In the genomic region with DNA sequence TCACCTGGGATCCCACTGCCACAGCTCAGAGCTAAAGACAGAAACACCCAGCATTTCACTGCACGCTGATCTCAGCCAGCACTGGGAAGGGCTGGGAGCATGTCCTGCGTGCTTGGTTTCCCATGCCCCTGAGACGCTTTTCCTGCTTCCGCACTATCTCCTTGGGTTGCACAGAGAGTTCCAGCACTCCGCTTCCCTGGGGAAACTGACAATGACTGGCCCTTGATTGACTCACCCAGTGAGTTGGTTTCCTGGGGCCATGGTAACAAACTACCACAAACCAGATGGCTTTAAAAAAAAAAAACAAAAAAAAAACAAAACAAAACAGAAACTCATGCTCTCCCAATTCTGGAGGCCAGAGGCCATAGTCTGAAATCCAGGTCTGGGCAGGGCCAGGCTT, we compare ENCODE assay signal across 32 cellular contexts. TPM values are rescaled to one million over a fixed set of nuclear protein-coding genes. Genes with fewer than 3 reads are reported as not detected.
DNase-seq lines count a peak whose midpoint lies in the region; ATAC-seq and TF ChIP-seq lines count a peak whose summit lies in the region.
"Had no signal": no experiment of that assay in that cellular context is flagged by ENCODE, and none has a peak within 500 bp of the region (broad histone marks: within the 10 kb centered on the region; RNA-seq: fewer than 3 reads in every experiment).

No MANE protein-coding gene starts in this region.

- no peaks in the 10 kb centered on the region for H3K27me3 ChIP-seq in GM23338 (ENCODE audit: insufficient read depth)
- H3K27me3 ChIP-seq: BE2C, tibial nerve had no signal

- peaks cover 6% of the 10 kb centered on the region for H3K27me3 Mint-ChIP-seq in activated CD8-positive, alpha-beta T cell treated with anti-CD3 and anti-CD28 coated beads, Interleukin-2, amount 10 ng/mL, durations not matched to agents 7 days and 5 days (ENCODE audit: low read depth)
- peaks cover 7% of the 10 kb centered on the region for H3K27me3 Mint-ChIP-seq in activated CD8-positive, alpha-beta T cell treated with anti-CD3 and anti-CD28 coated beads for 36 hours
- peaks cover 2% of the 10 kb centered on the region for H3K27me3 Mint-ChIP-seq in GM23338 (ENCODE audit: insufficient read depth, low read depth, poor library complexity)

- DNase-seq in activated CD8-positive, alpha-beta T cell treated with anti-CD3 and anti-CD28 coated beads, Interleukin-2, amount 10 ng/mL, durations not matched to agents 7 days and 5 days = peak; percentile 9
- no peak for DNase-seq in activated CD8-positive, alpha-beta T cell treated with anti-CD3 and anti-CD28 coated beads for 36 hours
- DNase-seq in astrocyte of the spinal cord (ENCODE audit: low read depth, low spot score) = peak; percentile 60
- peak; percentile 64 for DNase-seq in fibroblast of mammary gland (ENCODE audit: low read depth)
- DNase-seq in stromal cell of bone marrow (ENCODE audit: low read depth) = peak; percentile 26
- no peak for DNase-seq in activated T-cell treated with anti-CD3 and anti-CD28 coated beads, Interleukin-2, amount 50 U/mL, for 1 hour
- DNase-seq in NOMO-1 treated with DMSO at 0.1 percent for 48 hours (lab: John Stamatoyannopoulos, UW; ENCODE audit: unreplicated experiment) = no peak
- no peak for DNase-seq in GM23338 (ENCODE audit: low spot score)
- DNase-seq: 8988T; activated CD4-positive, alpha-beta T cell treated with anti-CD3 and anti-CD28 coated beads, Interleukin-2, amount 50 U/mL, for 1 hour; activated CD8-positive, alpha-beta memory T cell treated with anti-CD3 and anti-CD28 coated beads, Interleukin-2, amount 50 U/mL, for 48 hours; BE2C; central memory CD4-positive, alpha-beta T cell; COR-L47; left cardiac atrium; naive B cell; NCI-H1092; NCI-H2029 treated with DMSO at 0.1 percent for 48 hours; NCI-H82; occipital lobe; OCI-M1; SIG-M5; stimulated activated CD4-positive, alpha-beta T cell treated with anti-CD3 and anti-CD28 coated beads, Interleukin-4, amount 100 ng/mL, for 4 hours; stimulated activated naive CD8-positive, alpha-beta T cell treated with anti-CD3 and anti-CD28 coated beads, Interleukin-15, Interleukin-2, amounts not matched to agents 100 U/mL and 50 U/mL, for 24 hours; T-helper 17 cell had no signal

- TF ChIP-seq CTCF in activated CD8-positive, alpha-beta T cell treated with anti-CD3 and anti-CD28 coated beads for 36 hours (IDR thresholded peaks at IDR 0.05) = no peak
- no peak for TF ChIP-seq CTCF in astrocyte of the spinal cord (IDR thresholded peaks at IDR 0.05; ENCODE audit: low read depth, low read length)
- TF ChIP-seq CTCF in fibroblast of mammary gland (conservative IDR thresholded peaks at IDR 0.05; ENCODE audit: control insufficient read depth, insufficient read depth, low read depth, low read length) = no peak
- no peak for TF ChIP-seq CTCF in GM23338 (conservative IDR thresholded peaks at IDR 0.05; ENCODE audit: low read depth in 2 of 2)

- no peaks in the 10 kb centered on the region for H3K79me2 ChIP-seq in GM23338 (replicated peaks; ENCODE audit: insufficient read depth)

- no peaks in the 10 kb centered on the region for H3K9me3 Mint-ChIP-seq in activated CD8-positive, alpha-beta T cell treated with anti-CD3 and anti-CD28 coated beads, Interleukin-2, amount 10 ng/mL, durations not matched to agents 7 days and 5 days (ENCODE audit: insufficient read depth)
- no peaks in the 10 kb centered on the region for H3K9me3 Mint-ChIP-seq in activated CD8-positive, alpha-beta T cell treated with anti-CD3 and anti-CD28 coated beads for 36 hours
- no peaks in the 10 kb centered on the region for H3K9me3 Mint-ChIP-seq in GM23338
- H3K9me3 Mint-ChIP-seq: naive B cell had no signal

- H3K4me2 ChIP-seq in GM23338 = no peak overlapping the region

- no peaks in the 10 kb centered on the region for H3K4me1 ChIP-seq in GM23338 (ENCODE audit: insufficient read depth)
- H3K4me1 ChIP-seq: BE2C, esophagus muscularis mucosa, tibial nerve had no signal

- intact Hi-C loops in activated CD8-positive, alpha-beta T cell treated with anti-CD3 and anti-CD28 coated beads for 36 hours (cut with micrococcal nuclease) = no loop called here

- H3K36me3 ChIP-seq in GM23338 (ENCODE audit: insufficient read depth) = no peaks in the 10 kb centered on the region
- H3K36me3 ChIP-seq: BE2C, esophagus muscularis mucosa, tibial nerve had no signal

- CTCF ChIA-PET in activated CD8-positive, alpha-beta T cell treated with anti-CD3 and anti-CD28 coated beads, Interleukin-2, amount 10 ng/mL, durations not matched to agents 7 days and 5 days (lab: Charles Lee) = no interaction called here
- CTCF ChIA-PET in activated CD8-positive, alpha-beta T cell treated with anti-CD3 and anti-CD28 coated beads for 36 hours (lab: Charles Lee) = no interaction called here

- H3K27ac Mint-ChIP-seq in activated CD8-positive, alpha-beta T cell treated with anti-CD3 and anti-CD28 coated beads, Interleukin-2, amount 10 ng/mL, durations not matched to agents 7 days and 5 days = no peak overlapping the region
- H3K27ac Mint-ChIP-seq in activated CD8-positive, alpha-beta T cell treated with anti-CD3 and anti-CD28 coated beads for 36 hours = no peak overlapping the region
- no peak overlapping the region for H3K27ac Mint-ChIP-seq in GM23338
- H3K27ac Mint-ChIP-seq: naive B cell, T-helper 17 cell had no signal

- peaks cover 9% of the 10 kb centered on the region; the same call in 1 of the 2 replicates for H3K9me2 ChIP-seq in GM23338 (ENCODE audit: insufficient read depth)

- no peaks in the 10 kb centered on the region for H3K36me3 Mint-ChIP-seq in activated CD8-positive, alpha-beta T cell treated with anti-CD3 and anti-CD28 coated beads, Interleukin-2, amount 10 ng/mL, durations not matched to agents 7 days and 5 days (ENCODE audit: low read depth)
- no peaks in the 10 kb centered on the region for H3K36me3 Mint-ChIP-seq in activated CD8-positive, alpha-beta T cell treated with anti-CD3 and anti-CD28 coated beads for 36 hours (ENCODE audit: low read depth)
- H3K36me3 Mint-ChIP-seq in GM23338 (ENCODE audit: low read depth) = no peaks in the 10 kb centered on the region
- H3K36me3 Mint-ChIP-seq: naive B cell had no signal

- POLR2A ChIA-PET in activated CD8-positive, alpha-beta T cell treated with anti-CD3 and anti-CD28 coated beads, Interleukin-2, amount 10 ng/mL, durations not matched to agents 7 days and 5 days (lab: Charles Lee) = no interaction called here
- POLR2A ChIA-PET in activated CD8-positive, alpha-beta T cell treated with anti-CD3 and anti-CD28 coated beads for 36 hours (lab: Charles Lee) = no interaction called here

- H2AFZ ChIP-seq in GM23338 = no peak overlapping the region

- H3K27ac ChIP-seq in GM23338 (ENCODE audit: low read depth) = no peak overlapping the region
- H3K27ac ChIP-seq: esophagus muscularis mucosa, tibial nerve, VCaP had no signal

- in situ Hi-C loops in astrocyte of the spinal cord (cut with HindIII; ENCODE audit: low sequenced_read_pairs) = no loop called here

- H3K4me1 Mint-ChIP-seq in activated CD8-positive, alpha-beta T cell treated with anti-CD3 and anti-CD28 coated beads, Interleukin-2, amount 10 ng/mL, durations not matched to agents 7 days and 5 days (ENCODE audit: low read depth) = no peaks in the 10 kb centered on the region
- no peaks in the 10 kb centered on the region for H3K4me1 Mint-ChIP-seq in activated CD8-positive, alpha-beta T cell treated with anti-CD3 and anti-CD28 coated beads for 36 hours (ENCODE audit: low read depth)
- no peaks in the 10 kb centered on the region; the same call in 2 of the 3 replicates for H3K4me1 Mint-ChIP-seq in GM23338
- H3K4me1 Mint-ChIP-seq: naive B cell, T-helper 17 cell had no signal

- H3K4me3 ChIP-seq in astrocyte of the spinal cord (ENCODE audit: low read depth, low read length) (no peak overlapping the region), fibroblast of mammary gland (ENCODE audit: control insufficient read depth, low read depth, low read length) (no peak overlapping the region), GM23338 (no peak overlapping the region)
- H3K4me3 ChIP-seq: esophagus muscularis mucosa, tibial nerve had no signal

- no peak overlapping the region for H3K4me3 Mint-ChIP-seq in activated CD8-positive, alpha-beta T cell treated with anti-CD3 and anti-CD28 coated beads, Interleukin-2, amount 10 ng/mL, durations not matched to agents 7 days and 5 days
- no peak overlapping the region for H3K4me3 Mint-ChIP-seq in activated CD8-positive, alpha-beta T cell treated with anti-CD3 and anti-CD28 coated beads for 36 hours
- no peak overlapping the region for H3K4me3 Mint-ChIP-seq in GM23338
- H3K4me3 Mint-ChIP-seq: naive B cell, T-helper 17 cell had no signal

- H3F3A ChIP-seq in GM23338 (replicated peaks; ENCODE audit: low read depth) = no peaks in the 10 kb centered on the region

- ATAC-seq in activated CD8-positive, alpha-beta T cell treated with anti-CD3 and anti-CD28 coated beads, Interleukin-2, amount 10 ng/mL, durations not matched to agents 7 days and 5 days = no peak
- ATAC-seq in activated CD8-positive, alpha-beta T cell treated with anti-CD3 and anti-CD28 coated beads for 36 hours = no peak
- ATAC-seq in GM23338 = no peak
- ATAC-seq: left cardiac atrium; stimulated activated naive CD8-positive, alpha-beta T cell treated with anti-CD3 and anti-CD28 coated beads, Interleukin-15, Interleukin-2, amounts not matched to agents 100 U/mL and 50 U/mL, for 24 hours; T-helper 17 cell had no signal

- H4K20me1 ChIP-seq in GM23338 (replicated peaks; ENCODE audit: insufficient read depth) = no peaks in the 10 kb centered on the region; the same call in 1 of the 2 replicates

RNA-seq across cellular contexts. Expression of a gene that starts 14.8 kb away (rescaled TPM):
- not detected for total RNA-seq in activated CD8-positive, alpha-beta T cell treated with anti-CD3 and anti-CD28 coated beads, Interleukin-2, amount 10 ng/mL, durations not matched to agents 7 days and 5 days
- not detected for total RNA-seq in activated CD8-positive, alpha-beta T cell treated with anti-CD3 and anti-CD28 coated beads for 36 hours
- total RNA-seq in GM23338 (2014; rRNA removed; shearing (Covaris generic)) = not detected in 2 replicates
- polyA plus RNA-seq in GM23338 (2016; fragmentation: Nextera tagmentation; extraction: Ambion mirVana) = not detected in 2 replicates
- total RNA-seq: H1, mesenteric fat pad, occipital lobe, renal cortical epithelial cell, T-helper 17 cell had no signal
- polyA plus RNA-seq: H1 had no signal

RNA-seq across cellular contexts. Expression of a gene that starts 45.6 kb away (rescaled TPM):
- total RNA-seq in activated CD8-positive, alpha-beta T cell treated with anti-CD3 and anti-CD28 coated beads, Interleukin-2, amount 10 ng/mL, durations not matched to agents 7 days and 5 days = not detected
- total RNA-seq in activated CD8-positive, alpha-beta T cell treated with anti-CD3 and anti-CD28 coated beads for 36 hours = not detected
- total RNA-seq in GM23338 (2014; rRNA removed; shearing (Covaris generic)) = not detected in 2 replicates
- not detected in 2 replicates for polyA plus RNA-seq in GM23338 (2016; fragmentation: Nextera tagmentation; extraction: Ambion mirVana)
- total RNA-seq: esophagus muscularis mucosa, H1, left cardiac atrium, mesenteric fat pad, occipital lobe, renal cortical epithelial cell, T-helper 17 cell, tibial nerve had no signal
- polyA plus RNA-seq: adipose tissue, H1 had no signal

RNA-seq across cellular contexts. Expression of a gene that starts 45.7 kb away (rescaled TPM):
- not detected for total RNA-seq in activated CD8-positive, alpha-beta T cell treated with anti-CD3 and anti-CD28 coated beads, Interleukin-2, amount 10 ng/mL, durations not matched to agents 7 days and 5 days
- total RNA-seq in activated CD8-positive, alpha-beta T cell treated with anti-CD3 and anti-CD28 coated beads for 36 hours = not detected
- total RNA-seq in GM23338 (2014; rRNA removed; shearing (Covaris generic)) = not detected in 2 replicates
- polyA plus RNA-seq in GM23338 (2016; fragmentation: Nextera tagmentation; extraction: Ambion mirVana) = not detected in 2 replicates
- total RNA-seq: esophagus muscularis mucosa, H1, left cardiac atrium, mesenteric fat pad, occipital lobe, renal cortical epithelial cell, T-helper 17 cell, tibial nerve had no signal
- polyA plus RNA-seq: adipose tissue, H1 had no signal

RNA-seq across cellular contexts. Expression of a gene that starts 56.9 kb away (rescaled TPM):
- not detected for total RNA-seq in activated CD8-positive, alpha-beta T cell treated with anti-CD3 and anti-CD28 coated beads, Interleukin-2, amount 10 ng/mL, durations not matched to agents 7 days and 5 days
- total RNA-seq in activated CD8-positive, alpha-beta T cell treated with anti-CD3 and anti-CD28 coated beads for 36 hours = under 1 TPM; 0.50 to 0.67 TPM
- total RNA-seq in GM23338 (2014; rRNA removed; shearing (Covaris generic)) = not detected in 2 replicates
- polyA plus RNA-seq in GM23338 (2016; fragmentation: Nextera tagmentation; extraction: Ambion mirVana) = not detected in 2 replicates
- total RNA-seq: H1, left cardiac atrium, mesenteric fat pad, T-helper 17 cell had no signal

Comparison
In these comparisons a context has a peak if more than half of its experiments do, and no peak if none do; other contexts are left out.
1. DNase-seq: peak in activated CD8-positive, alpha-beta T cell treated with anti-CD3 and anti-CD28 coated beads, Interleukin-2, amount 10 ng/mL, durations not matched to agents 7 days and 5 days (single experiment), astrocyte of the spinal cord (single experiment), fibroblast of mammary gland (single experiment) and stromal cell of bone marrow (single experiment); none in activated CD8-positive, alpha-beta T cell treated with anti-CD3 and anti-CD28 coated beads for 36 hours (single experiment), activated T-cell treated with anti-CD3 and anti-CD28 coated beads, Interleukin-2, amount 50 U/mL, for 1 hour (single experiment), NOMO-1 treated with DMSO at 0.1 percent for 48 hours (single experiment) and GM23338 (single experiment).